In genomic region chr7:121752706-121753105, GRCh38 we compare ENCODE assay signal across 1 cellular context.
TF ChIP-seq lines count a peak whose summit lies in the region.

No MANE protein-coding gene starts in this region.

TF ChIP-seq in HCT116, 20 proteins besides CTCF, POLR2A, EP300 and RAD21 (continued from another document):
- TF ChIP-seq EZH2phosphoT487 (IDR thresholded peaks at IDR 0.05; ENCODE audit: borderline replicate concordance) = no peak
